Comparison of ENCODE assay signal across 10 cellular contexts in genomic region chr1:68431076-68431475, GRCh38. TPM values are rescaled to one million over a fixed set of nuclear protein-coding genes. Genes with fewer than 3 reads are reported as not detected.
"Had no signal": no experiment of that assay in that cellular context is flagged by ENCODE, and none has a peak within 500 bp of the region (broad histone marks: within the 10 kb centered on the region; RNA-seq: fewer than 3 reads in every experiment).

No MANE protein-coding gene starts in this region.

- H3K9me3 Mint-ChIP-seq: GM23338, H9, HFFc6 had no signal

- H3K4me2 ChIP-seq: GM23338 had no signal

- H3K27ac ChIP-seq: GM23248 had no signal

- H3K4me3 Mint-ChIP-seq: GM23338, H9, HFFc6 had no signal

- H3K9me3 ChIP-seq: HAP-1 had no signal

- FAIRE-seq: H54 had no signal

- H3K4me1 Mint-ChIP-seq: GM23338, H9 had no signal

- H3K4me3 ChIP-seq: GM23248, GM23338, HAP-1 had no signal

- H2AFZ ChIP-seq: GM23248, GM23338 had no signal

- DNase-seq: GM23248, GOT3, H7, H9, HCEC 1CT, HFFc6 had no signal

- H3K9ac ChIP-seq: GM23248 had no signal

- H3K27ac Mint-ChIP-seq: GM23338, H9, HFFc6 had no signal

- ATAC-seq: GM23338, HCT116 had no signal

- H3K36me3 ChIP-seq: HAP-1 had no signal

RNA-seq across cellular contexts. Expression of gene RPE65, which starts 18.7 kb away (rescaled TPM):
- total RNA-seq: GM23248, GM23338, H7, H9, HFFc6 had no signal
- polyA plus RNA-seq: GM23248, GM23338 had no signal
